In the genomic region with DNA sequence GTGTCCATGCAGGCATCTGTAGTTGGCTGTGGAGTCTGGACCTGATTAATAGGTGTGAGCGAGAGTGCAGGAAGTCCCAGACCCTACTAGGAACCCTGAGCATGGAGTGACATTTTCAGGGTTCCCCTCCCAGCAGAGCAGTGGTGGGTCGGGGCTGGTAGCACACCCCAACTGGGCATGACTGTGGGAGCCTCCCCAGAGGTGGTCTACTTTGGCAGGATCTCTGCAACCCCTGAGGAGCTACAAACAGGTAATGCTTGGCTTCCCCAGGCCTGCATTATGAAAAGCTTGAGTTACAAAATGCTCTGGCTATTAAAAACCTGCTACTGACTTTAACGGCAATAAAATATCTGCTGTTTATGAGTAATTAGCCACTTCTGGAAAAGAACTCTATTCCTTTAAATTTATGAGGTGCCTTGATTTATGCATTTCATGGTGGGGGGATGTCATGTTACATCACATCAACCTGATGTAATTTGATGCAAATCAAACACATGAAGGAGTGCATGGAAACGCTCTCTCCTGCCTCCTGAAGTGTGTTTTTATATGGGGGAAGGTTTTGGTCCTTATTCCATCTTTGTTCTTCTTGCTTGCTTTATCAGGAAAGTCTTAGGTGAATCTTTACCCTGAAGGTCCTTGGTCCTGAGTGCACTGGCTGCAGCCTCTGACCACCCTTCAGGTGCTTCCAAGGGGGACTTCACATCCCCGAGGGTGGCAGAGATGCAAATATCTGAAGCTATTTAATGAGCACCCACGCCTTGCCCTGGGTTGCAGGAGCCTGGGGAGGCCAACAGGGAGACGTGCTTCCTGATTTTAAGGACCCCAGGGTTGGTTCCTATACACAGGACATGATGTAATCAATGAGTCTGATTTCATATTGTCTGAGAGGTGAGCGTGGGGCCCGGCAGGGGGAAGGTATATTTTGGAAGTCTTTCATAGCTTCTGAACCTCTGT, we compare ENCODE assay signal across 1 cellular context.
TF ChIP-seq lines count a peak whose summit lies in the region.

No MANE protein-coding gene starts in this region.

TF ChIP-seq in HEK293, 187 proteins besides CTCF, POLR2A, EP300 and RAD21 (continued from another document and continues in another):
- TF ChIP-seq, protein P1, sequence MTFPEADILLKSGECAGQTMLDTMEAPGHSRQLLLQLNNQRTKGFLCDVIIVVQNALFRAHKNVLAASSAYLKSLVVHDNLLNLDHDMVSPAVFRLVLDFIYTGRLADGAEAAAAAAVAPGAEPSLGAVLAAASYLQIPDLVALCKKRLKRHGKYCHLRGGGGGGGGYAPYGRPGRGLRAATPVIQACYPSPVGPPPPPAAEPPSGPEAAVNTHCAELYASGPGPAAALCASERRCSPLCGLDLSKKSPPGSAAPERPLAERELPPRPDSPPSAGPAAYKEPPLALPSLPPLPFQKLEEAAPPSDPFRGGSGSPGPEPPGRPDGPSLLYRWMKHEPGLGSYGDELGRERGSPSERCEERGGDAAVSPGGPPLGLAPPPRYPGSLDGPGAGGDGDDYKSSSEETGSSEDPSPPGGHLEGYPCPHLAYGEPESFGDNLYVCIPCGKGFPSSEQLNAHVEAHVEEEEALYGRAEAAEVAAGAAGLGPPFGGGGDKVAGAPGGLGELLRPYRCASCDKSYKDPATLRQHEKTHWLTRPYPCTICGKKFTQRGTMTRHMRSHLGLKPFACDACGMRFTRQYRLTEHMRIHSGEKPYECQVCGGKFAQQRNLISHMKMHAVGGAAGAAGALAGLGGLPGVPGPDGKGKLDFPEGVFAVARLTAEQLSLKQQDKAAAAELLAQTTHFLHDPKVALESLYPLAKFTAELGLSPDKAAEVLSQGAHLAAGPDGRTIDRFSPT (tag by site-specific recombination; IDR thresholded peaks at IDR 0.05) = peak; percentile 78
- TF ChIP-seq HOXD13 (CRISPR knock-in tag; IDR thresholded peaks at IDR 0.05; ENCODE audit: borderline replicate concordance) (no peak), GFI1B (tag by site-specific recombination; IDR thresholded peaks at IDR 0.05) (peak; percentile 76), ZNF155 (tag by site-specific recombination; IDR thresholded peaks at IDR 0.05) (no peak), IKZF3 (tag by site-specific recombination; IDR thresholded peaks at IDR 0.05) (peak; percentile 98), GLIS1 (tag by site-specific recombination; IDR thresholded peaks at IDR 0.05) (peak; percentile 75; the same call in 1 of the 2 replicates), ZNF707 (tag by site-specific recombination; IDR thresholded peaks at IDR 0.05) (no peak), ZFP41 (tag by site-specific recombination; IDR thresholded peaks at IDR 0.05; ENCODE audit: borderline replicate concordance) (no peak), KLF9 (tag by site-specific recombination; IDR thresholded peaks at IDR 0.05; ENCODE audit: low read depth) (no peak), YY2 (tag by site-specific recombination; IDR thresholded peaks at IDR 0.05) (peak; percentile 70), ZBTB20 (tag by site-specific recombination; IDR thresholded peaks at IDR 0.05) (peak; percentile 65; the same call in 1 of the 2 replicates), ZNF133 (tag by site-specific recombination; IDR thresholded peaks at IDR 0.05) (no peak), ZEB2 (tag by site-specific recombination; IDR thresholded peaks at IDR 0.05) (peak; percentile 93), ZBTB21 (tag by site-specific recombination; IDR thresholded peaks at IDR 0.05) (peak; percentile 41; the same call in 1 of the 2 replicates), SALL2 (tag by site-specific recombination; IDR thresholded peaks at IDR 0.05; ENCODE audit: borderline replicate concordance) (no peak), ZFP69B (tag by site-specific recombination; IDR thresholded peaks at IDR 0.05) (peak; percentile 55), ZNF350 (tag by site-specific recombination; IDR thresholded peaks at IDR 0.05) (no peak)
- TF ChIP-seq, protein P2, sequence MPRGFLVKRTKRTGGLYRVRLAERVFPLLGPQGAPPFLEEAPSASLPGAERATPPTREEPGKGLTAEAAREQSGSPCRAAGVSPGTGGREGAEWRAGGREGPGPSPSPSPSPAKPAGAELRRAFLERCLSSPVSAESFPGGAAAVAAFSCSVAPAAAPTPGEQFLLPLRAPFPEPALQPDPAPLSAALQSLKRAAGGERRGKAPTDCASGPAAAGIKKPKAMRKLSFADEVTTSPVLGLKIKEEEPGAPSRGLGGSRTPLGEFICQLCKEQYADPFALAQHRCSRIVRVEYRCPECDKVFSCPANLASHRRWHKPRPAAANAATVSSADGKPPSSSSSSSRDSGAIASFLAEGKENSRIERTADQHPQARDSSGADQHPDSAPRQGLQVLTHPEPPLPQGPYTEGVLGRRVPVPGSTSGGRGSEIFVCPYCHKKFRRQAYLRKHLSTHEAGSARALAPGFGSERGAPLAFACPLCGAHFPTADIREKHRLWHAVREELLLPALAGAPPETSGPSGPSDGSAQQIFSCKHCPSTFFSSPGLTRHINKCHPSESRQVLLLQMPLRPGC (tag by site-specific recombination; IDR thresholded peaks at IDR 0.05) = no peak
- TF ChIP-seq, protein P3, sequence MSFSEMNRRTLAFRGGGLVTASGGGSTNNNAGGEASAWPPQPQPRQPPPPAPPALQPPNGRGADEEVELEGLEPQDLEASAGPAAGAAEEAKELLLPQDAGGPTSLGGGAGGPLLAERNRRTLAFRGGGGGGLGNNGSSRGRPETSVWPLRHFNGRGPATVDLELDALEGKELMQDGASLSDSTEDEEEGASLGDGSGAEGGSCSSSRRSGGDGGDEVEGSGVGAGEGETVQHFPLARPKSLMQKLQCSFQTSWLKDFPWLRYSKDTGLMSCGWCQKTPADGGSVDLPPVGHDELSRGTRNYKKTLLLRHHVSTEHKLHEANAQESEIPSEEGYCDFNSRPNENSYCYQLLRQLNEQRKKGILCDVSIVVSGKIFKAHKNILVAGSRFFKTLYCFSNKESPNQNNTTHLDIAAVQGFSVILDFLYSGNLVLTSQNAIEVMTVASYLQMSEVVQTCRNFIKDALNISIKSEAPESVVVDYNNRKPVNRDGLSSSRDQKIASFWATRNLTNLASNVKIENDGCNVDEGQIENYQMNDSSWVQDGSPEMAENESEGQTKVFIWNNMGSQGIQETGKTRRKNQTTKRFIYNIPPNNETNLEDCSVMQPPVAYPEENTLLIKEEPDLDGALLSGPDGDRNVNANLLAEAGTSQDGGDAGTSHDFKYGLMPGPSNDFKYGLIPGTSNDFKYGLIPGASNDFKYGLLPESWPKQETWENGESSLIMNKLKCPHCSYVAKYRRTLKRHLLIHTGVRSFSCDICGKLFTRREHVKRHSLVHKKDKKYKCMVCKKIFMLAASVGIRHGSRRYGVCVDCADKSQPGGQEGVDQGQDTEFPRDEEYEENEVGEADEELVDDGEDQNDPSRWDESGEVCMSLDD (tag by site-specific recombination; IDR thresholded peaks at IDR 0.05) = no peak
- TF ChIP-seq, protein P4, sequence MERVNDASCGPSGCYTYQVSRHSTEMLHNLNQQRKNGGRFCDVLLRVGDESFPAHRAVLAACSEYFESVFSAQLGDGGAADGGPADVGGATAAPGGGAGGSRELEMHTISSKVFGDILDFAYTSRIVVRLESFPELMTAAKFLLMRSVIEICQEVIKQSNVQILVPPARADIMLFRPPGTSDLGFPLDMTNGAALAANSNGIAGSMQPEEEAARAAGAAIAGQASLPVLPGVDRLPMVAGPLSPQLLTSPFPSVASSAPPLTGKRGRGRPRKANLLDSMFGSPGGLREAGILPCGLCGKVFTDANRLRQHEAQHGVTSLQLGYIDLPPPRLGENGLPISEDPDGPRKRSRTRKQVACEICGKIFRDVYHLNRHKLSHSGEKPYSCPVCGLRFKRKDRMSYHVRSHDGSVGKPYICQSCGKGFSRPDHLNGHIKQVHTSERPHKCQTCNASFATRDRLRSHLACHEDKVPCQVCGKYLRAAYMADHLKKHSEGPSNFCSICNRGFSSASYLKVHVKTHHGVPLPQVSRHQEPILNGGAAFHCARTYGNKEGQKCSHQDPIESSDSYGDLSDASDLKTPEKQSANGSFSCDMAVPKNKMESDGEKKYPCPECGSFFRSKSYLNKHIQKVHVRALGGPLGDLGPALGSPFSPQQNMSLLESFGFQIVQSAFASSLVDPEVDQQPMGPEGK (tag by site-specific recombination; IDR thresholded peaks at IDR 0.05) = peak; percentile 81
- TF ChIP-seq, protein P5, sequence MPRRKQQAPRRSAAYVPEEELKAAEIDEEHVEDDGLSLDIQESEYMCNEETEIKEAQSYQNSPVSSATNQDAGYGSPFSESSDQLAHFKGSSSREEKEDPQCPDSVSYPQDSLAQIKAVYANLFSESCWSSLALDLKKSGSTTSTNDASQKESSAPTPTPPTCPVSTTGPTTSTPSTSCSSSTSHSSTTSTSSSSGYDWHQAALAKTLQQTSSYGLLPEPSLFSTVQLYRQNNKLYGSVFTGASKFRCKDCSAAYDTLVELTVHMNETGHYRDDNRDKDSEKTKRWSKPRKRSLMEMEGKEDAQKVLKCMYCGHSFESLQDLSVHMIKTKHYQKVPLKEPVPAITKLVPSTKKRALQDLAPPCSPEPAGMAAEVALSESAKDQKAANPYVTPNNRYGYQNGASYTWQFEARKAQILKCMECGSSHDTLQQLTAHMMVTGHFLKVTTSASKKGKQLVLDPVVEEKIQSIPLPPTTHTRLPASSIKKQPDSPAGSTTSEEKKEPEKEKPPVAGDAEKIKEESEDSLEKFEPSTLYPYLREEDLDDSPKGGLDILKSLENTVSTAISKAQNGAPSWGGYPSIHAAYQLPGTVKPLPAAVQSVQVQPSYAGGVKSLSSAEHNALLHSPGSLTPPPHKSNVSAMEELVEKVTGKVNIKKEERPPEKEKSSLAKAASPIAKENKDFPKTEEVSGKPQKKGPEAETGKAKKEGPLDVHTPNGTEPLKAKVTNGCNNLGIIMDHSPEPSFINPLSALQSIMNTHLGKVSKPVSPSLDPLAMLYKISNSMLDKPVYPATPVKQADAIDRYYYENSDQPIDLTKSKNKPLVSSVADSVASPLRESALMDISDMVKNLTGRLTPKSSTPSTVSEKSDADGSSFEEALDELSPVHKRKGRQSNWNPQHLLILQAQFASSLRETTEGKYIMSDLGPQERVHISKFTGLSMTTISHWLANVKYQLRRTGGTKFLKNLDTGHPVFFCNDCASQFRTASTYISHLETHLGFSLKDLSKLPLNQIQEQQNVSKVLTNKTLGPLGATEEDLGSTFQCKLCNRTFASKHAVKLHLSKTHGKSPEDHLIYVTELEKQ (tag by site-specific recombination; IDR thresholded peaks at IDR 0.05; ENCODE audit: borderline replicate concordance) = peak; percentile 73
- TF ChIP-seq, protein P6, sequence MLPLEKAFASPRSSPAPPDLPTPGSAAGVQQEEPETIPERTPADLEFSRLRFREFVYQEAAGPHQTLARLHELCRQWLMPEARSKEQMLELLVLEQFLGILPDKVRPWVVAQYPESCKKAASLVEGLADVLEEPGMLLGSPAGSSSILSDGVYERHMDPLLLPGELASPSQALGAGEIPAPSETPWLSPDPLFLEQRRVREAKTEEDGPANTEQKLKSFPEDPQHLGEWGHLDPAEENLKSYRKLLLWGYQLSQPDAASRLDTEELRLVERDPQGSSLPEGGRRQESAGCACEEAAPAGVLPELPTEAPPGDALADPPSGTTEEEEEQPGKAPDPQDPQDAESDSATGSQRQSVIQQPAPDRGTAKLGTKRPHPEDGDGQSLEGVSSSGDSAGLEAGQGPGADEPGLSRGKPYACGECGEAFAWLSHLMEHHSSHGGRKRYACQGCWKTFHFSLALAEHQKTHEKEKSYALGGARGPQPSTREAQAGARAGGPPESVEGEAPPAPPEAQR (tag by site-specific recombination; IDR thresholded peaks at IDR 0.05) = 0 out of 2 replicates have a peak, but pooled peaks have one; percentile 59
- TF ChIP-seq, protein P7, sequence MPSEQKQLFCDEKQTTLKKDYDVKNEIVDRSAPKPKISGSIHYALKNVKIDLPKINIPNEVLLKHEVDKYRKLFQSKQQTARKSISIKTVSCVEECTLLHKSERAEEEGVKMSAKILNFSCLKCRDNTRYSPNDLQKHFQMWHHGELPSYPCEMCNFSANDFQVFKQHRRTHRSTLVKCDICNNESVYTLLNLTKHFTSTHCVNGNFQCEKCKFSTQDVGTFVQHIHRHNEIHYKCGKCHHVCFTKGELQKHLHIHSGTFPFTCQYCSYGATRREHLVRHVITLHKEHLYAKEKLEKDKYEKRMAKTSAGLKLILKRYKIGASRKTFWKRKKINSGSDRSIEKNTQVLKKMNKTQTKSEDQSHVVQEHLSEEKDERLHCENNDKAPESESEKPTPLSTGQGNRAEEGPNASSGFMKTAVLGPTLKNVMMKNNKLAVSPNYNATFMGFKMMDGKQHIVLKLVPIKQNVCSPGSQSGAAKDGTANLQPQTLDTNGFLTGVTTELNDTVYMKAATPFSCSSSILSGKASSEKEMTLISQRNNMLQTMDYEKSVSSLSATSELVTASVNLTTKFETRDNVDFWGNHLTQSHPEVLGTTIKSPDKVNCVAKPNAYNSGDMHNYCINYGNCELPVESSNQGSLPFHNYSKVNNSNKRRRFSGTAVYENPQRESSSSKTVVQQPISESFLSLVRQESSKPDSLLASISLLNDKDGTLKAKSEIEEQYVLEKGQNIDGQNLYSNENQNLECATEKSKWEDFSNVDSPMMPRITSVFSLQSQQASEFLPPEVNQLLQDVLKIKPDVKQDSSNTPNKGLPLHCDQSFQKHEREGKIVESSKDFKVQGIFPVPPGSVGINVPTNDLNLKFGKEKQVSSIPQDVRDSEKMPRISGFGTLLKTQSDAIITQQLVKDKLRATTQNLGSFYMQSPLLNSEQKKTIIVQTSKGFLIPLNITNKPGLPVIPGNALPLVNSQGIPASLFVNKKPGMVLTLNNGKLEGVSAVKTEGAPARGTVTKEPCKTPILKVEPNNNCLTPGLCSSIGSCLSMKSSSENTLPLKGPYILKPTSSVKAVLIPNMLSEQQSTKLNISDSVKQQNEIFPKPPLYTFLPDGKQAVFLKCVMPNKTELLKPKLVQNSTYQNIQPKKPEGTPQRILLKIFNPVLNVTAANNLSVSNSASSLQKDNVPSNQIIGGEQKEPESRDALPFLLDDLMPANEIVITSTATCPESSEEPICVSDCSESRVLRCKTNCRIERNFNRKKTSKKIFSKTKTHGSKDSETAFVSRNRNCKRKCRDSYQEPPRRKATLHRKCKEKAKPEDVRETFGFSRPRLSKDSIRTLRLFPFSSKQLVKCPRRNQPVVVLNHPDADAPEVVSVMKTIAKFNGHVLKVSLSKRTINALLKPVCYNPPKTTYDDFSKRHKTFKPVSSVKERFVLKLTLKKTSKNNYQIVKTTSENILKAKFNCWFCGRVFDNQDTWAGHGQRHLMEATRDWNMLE (tag by site-specific recombination; conservative IDR thresholded peaks at IDR 0.05; ENCODE audit: low read depth) = peak; percentile 52
- TF ChIP-seq, protein P8, sequence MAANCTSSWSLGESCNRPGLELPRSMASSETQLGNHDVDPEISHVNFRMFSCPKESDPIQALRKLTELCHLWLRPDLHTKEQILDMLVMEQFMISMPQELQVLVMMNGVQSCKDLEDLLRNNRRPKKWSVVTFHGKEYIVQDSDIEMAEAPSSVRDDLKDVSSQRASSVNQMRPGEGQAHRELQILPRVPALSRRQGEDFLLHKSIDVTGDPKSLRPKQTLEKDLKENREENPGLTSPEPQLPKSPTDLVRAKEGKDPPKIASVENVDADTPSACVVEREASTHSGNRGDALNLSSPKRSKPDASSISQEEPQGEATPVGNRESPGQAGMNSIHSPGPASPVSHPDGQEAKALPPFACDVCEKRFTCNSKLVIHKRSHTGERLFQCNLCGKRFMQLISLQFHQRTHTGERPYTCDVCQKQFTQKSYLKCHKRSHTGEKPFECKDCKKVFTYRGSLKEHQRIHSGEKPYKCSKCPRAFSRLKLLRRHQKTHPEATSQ (tag by site-specific recombination; IDR thresholded peaks at IDR 0.05) = no peak
- TF ChIP-seq, protein P9, sequence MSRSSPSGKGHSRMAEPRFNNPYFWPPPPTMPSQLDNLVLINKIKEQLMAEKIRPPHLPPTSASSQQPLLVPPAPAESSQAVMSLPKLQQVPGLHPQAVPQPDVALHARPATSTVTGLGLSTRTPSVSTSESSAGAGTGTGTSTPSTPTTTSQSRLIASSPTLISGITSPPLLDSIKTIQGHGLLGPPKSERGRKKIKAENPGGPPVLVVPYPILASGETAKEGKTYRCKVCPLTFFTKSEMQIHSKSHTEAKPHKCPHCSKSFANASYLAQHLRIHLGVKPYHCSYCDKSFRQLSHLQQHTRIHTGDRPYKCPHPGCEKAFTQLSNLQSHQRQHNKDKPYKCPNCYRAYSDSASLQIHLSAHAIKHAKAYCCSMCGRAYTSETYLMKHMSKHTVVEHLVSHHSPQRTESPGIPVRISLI (tag by site-specific recombination; IDR thresholded peaks at IDR 0.05) = no peak
